In the genomic region with DNA sequence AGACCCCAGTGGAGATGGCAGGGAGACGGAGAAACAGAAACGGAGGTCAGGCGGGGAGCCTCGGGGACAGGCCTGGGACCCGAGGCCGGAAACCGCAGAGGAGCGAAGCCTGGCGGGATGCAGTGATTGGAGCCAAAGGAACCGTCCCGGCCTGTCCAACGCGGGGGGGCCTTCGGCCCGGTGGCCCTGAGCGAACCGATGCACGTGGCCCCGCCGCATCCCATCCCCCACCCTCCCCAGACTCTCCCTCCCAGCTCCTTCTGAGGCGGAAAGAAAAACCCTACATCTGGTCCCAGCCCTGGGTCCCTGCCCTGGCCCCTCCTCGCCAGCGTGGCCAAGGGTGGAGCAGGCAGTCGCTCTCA, we compare ENCODE assay signal across 8 cellular contexts. TPM values are rescaled to one million over a fixed set of nuclear protein-coding genes. Genes with fewer than 3 reads are reported as not detected.
DNase-seq lines count a peak whose midpoint lies in the region; ATAC-seq and TF ChIP-seq lines count a peak whose summit lies in the region.

No MANE protein-coding gene starts in this region.

- no peaks in the 10 kb centered on the region for H3K79me1 ChIP-seq in mesenchymal stem cell (replicated peaks; ENCODE audit: low read length, poor library complexity, severe bottlenecking)

- peak overlapping the region; percentile 7 to 81 (median 66); a peak in 19 of 22 replicates for H3K9ac ChIP-seq in BLaER1 treated with 17β-estradiol and CSF1 and Interleukin-3, amounts not matched to agents 10 nM and 100 nM
- H3K9ac ChIP-seq in mesenchymal stem cell (ENCODE audit: low read length) = peak overlapping the region; percentile 89

- H2AFZ ChIP-seq in mesenchymal stem cell (ENCODE audit: low read depth, low read length) = no peak overlapping the region

- no peak overlapping the region for H2AK5ac ChIP-seq in mesenchymal stem cell (ENCODE audit: low read length, severe bottlenecking)

- peak overlapping the region; percentile 4 to 94 for H2BK12ac ChIP-seq in mesenchymal stem cell (ENCODE audit: low read length in 2 of 2)

- H3K18ac ChIP-seq in mesenchymal stem cell (ENCODE audit: low read depth in 1 of 2, low read length in 2 of 2) = peak overlapping the region; percentile 7 to 88

- no peak for ATAC-seq in GM18502 (IDR thresholded peaks at IDR 0.05; ENCODE audit: poor library complexity, unreplicated experiment)

- peaks cover 33 to 48% (median 40%) of the 10 kb centered on the region in 11 experiments for H3K27me3 ChIP-seq in BLaER1 treated with 17β-estradiol and CSF1 and Interleukin-3, amounts not matched to agents 10 nM and 100 nM
- H3K27me3 ChIP-seq in mesenchymal stem cell (ENCODE audit: control insufficient read depth in 1 of 2, insufficient read depth in 1 of 2, low read length in 2 of 2) = peaks cover 0 to 22% of the 10 kb centered on the region in 2 experiments
- H3K27me3 ChIP-seq in uterus = no peaks in the 10 kb centered on the region

- H2BK15ac ChIP-seq in mesenchymal stem cell (ENCODE audit: low read depth, poor library complexity, severe bottlenecking) = peak overlapping the region; percentile 57

- H4K20me1 ChIP-seq in BLaER1 treated with 17β-estradiol and CSF1 and Interleukin-3, amounts not matched to agents 10 nM and 100 nM = peaks cover 0 to 59% (median 8%) of the 10 kb centered on the region in 11 experiments; a peak in 10 of 22 replicates

- TF ChIP-seq POLR2A in uterus (IDR thresholded peaks at IDR 0.05) = no peak

- peak overlapping the region; percentile 86 for H2BK120ac ChIP-seq in mesenchymal stem cell (ENCODE audit: low read depth, low read length)

- no peaks in the 10 kb centered on the region for H3K36me3 ChIP-seq in BLaER1 treated with 17β-estradiol and CSF1 and Interleukin-3, amounts not matched to agents 10 nM and 100 nM
- peaks cover 0 to 3% of the 10 kb centered on the region in 2 experiments for H3K36me3 ChIP-seq in mesenchymal stem cell (ENCODE audit: control insufficient read depth in 1 of 2, insufficient read depth in 2 of 2, low read depth in 1 of 2, low read length in 2 of 2)
- no peaks in the 10 kb centered on the region for H3K36me3 ChIP-seq in uterus

- peaks cover 26 to 39% (median 33%) of the 10 kb centered on the region in 10 experiments for H3K4me1 ChIP-seq in BLaER1 treated with 17β-estradiol and CSF1 and Interleukin-3, amounts not matched to agents 10 nM and 100 nM
- H3K4me1 ChIP-seq in mesenchymal stem cell (ENCODE audit: control insufficient read depth, insufficient read depth, low read depth, low read length) (peaks cover 64% of the 10 kb centered on the region), uterus (peaks cover 0 to 31% of the 10 kb centered on the region in 2 donors)

- H4K91ac ChIP-seq in mesenchymal stem cell (ENCODE audit: low read length) = peak overlapping the region; percentile 92

- H3K23ac ChIP-seq in mesenchymal stem cell (ENCODE audit: low read length in 2 of 2) = no peak overlapping the region

- H3K4me3 ChIP-seq in BLaER1 treated with 17β-estradiol and CSF1 and Interleukin-3, amounts not matched to agents 10 nM and 100 nM = peak overlapping the region; percentile 51 to 71 (median 60)
- peak overlapping the region; percentile 5 to 85 for H3K4me3 ChIP-seq in mesenchymal stem cell (ENCODE audit: insufficient read depth in 1 of 2, low read depth in 1 of 2, low read length in 2 of 2)
- peak overlapping the region; percentile 40 to 43 for H3K4me3 ChIP-seq in uterus

- 2% methylated on average over 23 of the region's 24 CpGs for WGBS in mesenchymal stem cell

- no peak overlapping the region for H3K14ac ChIP-seq in mesenchymal stem cell (ENCODE audit: low read length in 2 of 2)

- H3K4me2 ChIP-seq in BLaER1 treated with 17β-estradiol and CSF1 and Interleukin-3, amounts not matched to agents 10 nM and 100 nM = peak overlapping the region; percentile 89 to 100 (median 99)
- peak overlapping the region; percentile 87 for H3K4me2 ChIP-seq in mesenchymal stem cell (ENCODE audit: low read length, poor library complexity, severe bottlenecking)

- H4K8ac ChIP-seq in mesenchymal stem cell (ENCODE audit: low read length) = peak overlapping the region; percentile 96

- peak overlapping the region; percentile 0 to 83 for H3K4ac ChIP-seq in mesenchymal stem cell (ENCODE audit: low read depth in 1 of 2, low read length in 2 of 2)

- H3K9me3 ChIP-seq in BLaER1 treated with 17β-estradiol and CSF1 and Interleukin-3, amounts not matched to agents 10 nM and 100 nM (replicated peaks in 1 of 11) = no peaks in the 10 kb centered on the region
- H3K9me3 ChIP-seq in mesenchymal stem cell (ENCODE audit: control insufficient read depth, low read length) (no peaks in the 10 kb centered on the region), uterus (no peaks in the 10 kb centered on the region)

- intact Hi-C loops in uterus (cut with DNase I; ENCODE audit: low total_unique reads) = no loop called here

- H2BK5ac ChIP-seq in mesenchymal stem cell (ENCODE audit: low read depth, low read length, poor library complexity, severe bottlenecking) = no peak overlapping the region

- H3K27ac ChIP-seq in BLaER1 treated with 17β-estradiol and CSF1 and Interleukin-3, amounts not matched to agents 10 nM and 100 nM = peak overlapping the region in 7 of 11 experiments; percentile 2 to 66 (median 49); a peak in 10 of 22 replicates
- H3K27ac ChIP-seq in mesenchymal stem cell (ENCODE audit: low read length, poor library complexity, severe bottlenecking) (no peak overlapping the region), uterus (peak overlapping the region; percentile 92)

- TF ChIP-seq CTCF in uterus (IDR thresholded peaks at IDR 0.05) = no peak

- DNase-seq in NCI-H2227 (lab: John Stamatoyannopoulos, UW; ENCODE audit: unreplicated experiment) (peak; percentile 71), dedifferentiated amniotic fluid mesenchymal stem cell (ENCODE audit: extremely low spot score) (peak; percentile 52), mesenchymal stem cell (peak; percentile 66), uterus (peak; percentile 77 to 85), NCI-H226 (no peak), NCI-H1092 treated with DMSO at 0.1 percent for 48 hours (lab: John Stamatoyannopoulos, UW) (no peak)

RNA-seq across cellular contexts. Expression of gene CRABP2, which starts 1.2 kb away (rescaled TPM):
- 42.6 TPM for polyA plus RNA-seq in mesenchymal stem cell (2013, experiment 1 of 2)
- 41.2 TPM for polyA plus RNA-seq in mesenchymal stem cell (2013, experiment 2 of 2)
- 10 to 100 TPM in 3 of 4 donors, not detected in 1; 11.0 to 71.5 (median 14.3) TPM for total RNA-seq in uterus

RNA-seq across cellular contexts. Expression of gene METTL25B, which starts 21.6 kb away (rescaled TPM):
- polyA plus RNA-seq in mesenchymal stem cell (2013, experiment 1 of 2) = 12.1 TPM
- 11.3 TPM for polyA plus RNA-seq in mesenchymal stem cell (2013, experiment 2 of 2)
- 10 to 100 TPM in 3 of 4 donors, 1 to 10 TPM in 1; 3.5 to 69.7 (median 29.4) TPM for total RNA-seq in uterus

RNA-seq across cellular contexts. Expression of gene ISG20L2, which starts 21.9 kb away (rescaled TPM):
- polyA plus RNA-seq in mesenchymal stem cell (2013, experiment 1 of 2) = 26.8 TPM
- 25.1 TPM for polyA plus RNA-seq in mesenchymal stem cell (2013, experiment 2 of 2)
- 10 to 100 TPM in 2 of 4 donors, 1 to 10 TPM in 2; 3.6 to 24.8 (median 10.2) TPM for total RNA-seq in uterus

RNA-seq across cellular contexts. Expression of gene NES, which starts 29.4 kb away (rescaled TPM):
- 49.2 TPM for polyA plus RNA-seq in mesenchymal stem cell (2013, experiment 1 of 2)
- polyA plus RNA-seq in mesenchymal stem cell (2013, experiment 2 of 2) = 45.3 TPM
- total RNA-seq in uterus = 10 to 100 TPM in 3 of 4 donors, 1 to 10 TPM in 1; 9.7 to 70.9 (median 34.5) TPM

RNA-seq across cellular contexts. Expression of gene MRPL24, which starts 34.3 kb away (rescaled TPM):
- polyA plus RNA-seq in mesenchymal stem cell (2013, experiment 1 of 2) = 65.7 TPM
- 64.7 TPM for polyA plus RNA-seq in mesenchymal stem cell (2013, experiment 2 of 2)
- total RNA-seq in uterus = 10 to 100 TPM in 3 of 4 donors, 1 to 10 TPM in 1; 8.2 to 58.5 (median 23.8) TPM

Comparison
In these comparisons a context has a peak if more than half of its experiments do, and no peak if none do; other contexts are left out.
1. DNase-seq: peak in NCI-H2227 (single experiment), dedifferentiated amniotic fluid mesenchymal stem cell (single experiment), mesenchymal stem cell (single experiment) and uterus (2 of 2); none in NCI-H226 (single experiment) and NCI-H1092 treated with DMSO at 0.1 percent for 48 hours (single experiment).
2. Peak in every context shown above with its lines, with median percentiles within 50 percentile points of each other: H3K4me3 ChIP-seq.